Comparison of ENCODE assay signal across 8 cellular contexts in the genomic region with DNA sequence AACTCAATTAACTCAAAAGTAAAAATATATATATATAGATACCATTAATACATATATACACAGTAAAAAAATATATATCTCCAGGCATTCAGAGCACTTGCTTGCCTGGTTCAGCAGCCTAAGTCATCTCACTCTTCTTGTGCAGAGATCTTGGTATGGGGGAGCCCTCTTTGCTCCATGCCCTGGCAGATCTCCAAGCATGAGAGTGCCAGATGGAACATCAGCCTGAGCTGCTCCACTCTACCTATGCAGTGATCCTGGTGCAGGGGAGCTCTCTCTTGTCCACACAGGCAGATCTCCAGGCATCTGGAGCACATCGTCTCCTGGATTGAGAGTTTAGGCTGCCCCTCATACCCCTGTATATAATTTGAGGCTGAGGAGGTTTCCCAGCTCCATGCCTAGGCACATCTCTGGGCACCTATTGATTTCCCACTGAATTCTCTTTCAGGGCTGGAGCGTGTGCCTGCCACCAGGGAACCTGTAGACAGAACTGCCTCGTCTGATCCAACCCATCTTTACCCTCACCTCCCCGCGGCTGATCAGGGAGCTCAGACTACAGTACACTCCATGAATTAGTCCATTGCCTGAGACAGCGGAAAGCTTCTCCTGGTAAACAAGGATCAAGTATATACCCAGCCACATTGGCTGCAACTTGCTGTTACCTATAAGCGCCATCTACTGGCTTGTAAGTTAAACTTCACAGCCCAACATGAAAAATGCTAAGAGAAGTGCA.
A peak's percentile ranks its signal among the peaks of the same experiment; 100 is the strongest.
DNase-seq lines count a peak whose midpoint lies in the region; ATAC-seq and TF ChIP-seq lines count a peak whose summit lies in the region.

No MANE protein-coding gene starts in this region.

- H3K9ac ChIP-seq in MM.1S (ENCODE audit: low read length) (no peak overlapping the region), SU-DHL-6 (ENCODE audit: low read length) (no peak overlapping the region)

- TF ChIP-seq CTCF in GM10266 (IDR thresholded peaks at IDR 0.05; ENCODE audit: control insufficient read depth, insufficient read depth, low read depth, missing control alignments), result peak; percentile 62
- peak; percentile 81 to 90 for TF ChIP-seq CTCF in GM23338 (conservative IDR thresholded peaks at IDR 0.05; ENCODE audit: low read depth in 2 of 2)
- TF ChIP-seq CTCF in MM.1S (IDR thresholded peaks at IDR 0.05; ENCODE audit: low read length), result peak; percentile 76
- peak; percentile 51 for TF ChIP-seq CTCF in SU-DHL-6 (IDR thresholded peaks at IDR 0.05; ENCODE audit: insufficient read depth, low read length, poor library complexity, severe bottlenecking)
- peak; percentile 62 for TF ChIP-seq CTCF in upper lobe of right lung (IDR thresholded peaks at IDR 0.05)

- H2AFZ ChIP-seq in GM23338 (0 out of 2 replicates have a peak overlapping the region, but pooled peaks have one; percentile 63), MM.1S (ENCODE audit: low read length) (no peak overlapping the region), SU-DHL-6 (ENCODE audit: low read depth, low read length, severe bottlenecking) (no peak overlapping the region)

- intact Hi-C loops in upper lobe of right lung (cut with DNase I), result no loop called here

- ATAC-seq in GM23338 (peak; percentile 100), upper lobe of right lung (peak; percentile 77)

- H3K9me2 ChIP-seq in GM23338 (ENCODE audit: insufficient read depth) (no peaks in the 10 kb centered on the region), MM.1S (replicated peaks; ENCODE audit: insufficient read depth, low read length) (no peaks in the 10 kb centered on the region), SU-DHL-6 (replicated peaks; ENCODE audit: insufficient read depth, low read length) (no peaks in the 10 kb centered on the region)

- H3K4me3 ChIP-seq in GM23338 (no peak overlapping the region), MM.1S (ENCODE audit: low read length) (no peak overlapping the region), SU-DHL-6 (ENCODE audit: insufficient read depth, low read length, poor library complexity, severe bottlenecking) (no peak overlapping the region), upper lobe of right lung (no peak overlapping the region)

- H3K4me3 Mint-ChIP-seq in GM23338, result no peak overlapping the region

- no peaks in the 10 kb centered on the region for H3K9me3 ChIP-seq in MM.1S (replicated peaks; ENCODE audit: insufficient read depth, low read length)
- no peaks in the 10 kb centered on the region for H3K9me3 ChIP-seq in SU-DHL-6 (ENCODE audit: insufficient read depth, low read length)
- peaks cover 6% of the 10 kb centered on the region for H3K9me3 ChIP-seq in upper lobe of right lung

- H3K4me2 ChIP-seq in GM23338, result no peak overlapping the region
- H3K4me2 ChIP-seq in MM.1S (ENCODE audit: low read depth, low read length), result no peak overlapping the region
- no peak overlapping the region for H3K4me2 ChIP-seq in SU-DHL-6 (ENCODE audit: low read depth, low read length, poor library complexity, severe bottlenecking)

- H4K20me1 ChIP-seq in GM23338 (replicated peaks; ENCODE audit: insufficient read depth) (no peaks in the 10 kb centered on the region), MM.1S (ENCODE audit: insufficient read depth, low read length) (no peaks in the 10 kb centered on the region), SU-DHL-6 (ENCODE audit: low read depth, low read length) (no peaks in the 10 kb centered on the region)

- no peaks in the 10 kb centered on the region for H3K4me1 Mint-ChIP-seq in GM23338

- H3F3A ChIP-seq in GM23338 (replicated peaks; ENCODE audit: low read depth) (no peaks in the 10 kb centered on the region), MM.1S (ENCODE audit: insufficient read depth, low read length) (no peaks in the 10 kb centered on the region), SU-DHL-6 (ENCODE audit: insufficient read depth) (no peaks in the 10 kb centered on the region)

- DNase-seq in GM10266 (ENCODE audit: extremely low spot score) (no peak), GM23338 (ENCODE audit: low spot score) (peak; percentile 83), MM.1S (peak; percentile 46), iPS DF 19.7 (ENCODE audit: low read depth, low spot score) (peak; percentile 50), upper lobe of right lung (no peak), DMS79 treated with DMSO at 0.1 percent for 48 hours (lab: John Stamatoyannopoulos, UW) (no peak)
- no peak for DNase-seq in activated CD4-positive, alpha-beta T cell treated with anti-CD3 and anti-CD28 coated beads for 48 hours

- H3K9me3 Mint-ChIP-seq in GM23338, result no peaks in the 10 kb centered on the region; the same call in 2 of the 3 replicates

- H3K36me3 Mint-ChIP-seq in GM23338 (ENCODE audit: low read depth), result no peaks in the 10 kb centered on the region; the same call in 2 of the 3 replicates

- H3K27ac Mint-ChIP-seq in GM23338, result peak overlapping the region; percentile 61

- H3K27me3 Mint-ChIP-seq in GM23338 (ENCODE audit: insufficient read depth, low read depth, poor library complexity), result no peaks in the 10 kb centered on the region

- H3K79me2 ChIP-seq in GM23338 (replicated peaks; ENCODE audit: insufficient read depth) (no peaks in the 10 kb centered on the region), MM.1S (ENCODE audit: low read length) (no peaks in the 10 kb centered on the region), SU-DHL-6 (ENCODE audit: insufficient read depth, low read length) (no peaks in the 10 kb centered on the region)

- H3K27ac ChIP-seq in GM23338 (ENCODE audit: low read depth) (no peak overlapping the region), MM.1S (ENCODE audit: low read length) (no peak overlapping the region), SU-DHL-6 (ENCODE audit: low read depth, low read length) (no peak overlapping the region), upper lobe of right lung (no peak overlapping the region)

- H3K36me3 ChIP-seq in GM23338 (ENCODE audit: insufficient read depth), result no peaks in the 10 kb centered on the region
- no peaks in the 10 kb centered on the region for H3K36me3 ChIP-seq in MM.1S (replicated peaks; ENCODE audit: insufficient read depth, low read length)
- H3K36me3 ChIP-seq in SU-DHL-6 (ENCODE audit: low read length), result no peaks in the 10 kb centered on the region
- H3K36me3 ChIP-seq in upper lobe of right lung, result no peaks in the 10 kb centered on the region

- H3K27me3 ChIP-seq in GM23338 (ENCODE audit: insufficient read depth), result no peaks in the 10 kb centered on the region
- no peaks in the 10 kb centered on the region for H3K27me3 ChIP-seq in MM.1S (replicated peaks; ENCODE audit: insufficient read depth, low read length)
- H3K27me3 ChIP-seq in SU-DHL-6 (ENCODE audit: low read length), result no peaks in the 10 kb centered on the region
- H3K27me3 ChIP-seq in upper lobe of right lung, result no peaks in the 10 kb centered on the region

- no peaks in the 10 kb centered on the region for H3K4me1 ChIP-seq in GM23338 (ENCODE audit: insufficient read depth)
- H3K4me1 ChIP-seq in MM.1S (ENCODE audit: low read length), result peaks cover 9% of the 10 kb centered on the region
- no peaks in the 10 kb centered on the region for H3K4me1 ChIP-seq in upper lobe of right lung

Comparison
In these comparisons a context has a peak if more than half of its experiments do, and no peak if none do; other contexts are left out.
1. DNase-seq: peak in GM23338 (single experiment), MM.1S (single experiment) and iPS DF 19.7 (single experiment); none in GM10266 (single experiment), upper lobe of right lung (single experiment), DMS79 treated with DMSO at 0.1 percent for 48 hours (single experiment) and activated CD4-positive, alpha-beta T cell treated with anti-CD3 and anti-CD28 coated beads for 48 hours (single experiment).
2. Peak in every context shown above with its lines, with median percentiles within 50 percentile points of each other: CTCF ChIP-seq.